1 cellular context compared by ENCODE assay signal in genomic region chr2:96685592-96686459, GRCh38.
TF ChIP-seq lines count a peak whose summit lies in the region.

No MANE protein-coding gene starts in this region.

TF ChIP-seq in HepG2, 621 proteins besides CTCF, POLR2A, EP300 and RAD21 (continued from another document and continues in another):
- TF ChIP-seq ZNF687 (CRISPR knock-in tag; IDR thresholded peaks at IDR 0.05), result peak; percentile 93
- no peak for TF ChIP-seq SOX6 (IDR thresholded peaks at IDR 0.05)
- peak; percentile 61 for TF ChIP-seq SOX6 (CRISPR knock-in tag; IDR thresholded peaks at IDR 0.05)
- no peak; the same call in 1 of the 2 replicates for TF ChIP-seq MYPOP (CRISPR knock-in tag; IDR thresholded peaks at IDR 0.05)
- TF ChIP-seq NFRKB (IDR thresholded peaks at IDR 0.05), result no peak
- no peak for TF ChIP-seq STAT5B (CRISPR knock-in tag; IDR thresholded peaks at IDR 0.05)
- TF ChIP-seq NR2C2 (CRISPR knock-in tag; IDR thresholded peaks at IDR 0.05; ENCODE audit: borderline replicate concordance), result peak; percentile 56; the same call in 1 of the 2 replicates
- no peak for TF ChIP-seq ZBTB39 (CRISPR knock-in tag; IDR thresholded peaks at IDR 0.05)
- peak; percentile 61; the same call in 1 of the 2 replicates for TF ChIP-seq NR0B2 (CRISPR knock-in tag; IDR thresholded peaks at IDR 0.05)
- no peak for TF ChIP-seq TBL1XR1 (IDR thresholded peaks at IDR 0.05; ENCODE audit: borderline replicate concordance, low read length, partially characterized antibody)
- TF ChIP-seq RAD51 (IDR thresholded peaks at IDR 0.05; ENCODE audit: borderline replicate concordance), result no peak
- 0 out of 2 replicates have a peak, but pooled peaks have one; percentile 9 for TF ChIP-seq HBP1 (CRISPR knock-in tag; IDR thresholded peaks at IDR 0.05; ENCODE audit: low read depth)
- no peak; the same call in 1 of the 2 replicates for TF ChIP-seq TFAP4 (IDR thresholded peaks at IDR 0.05; ENCODE audit: borderline replicate concordance, low read depth)
- peak; percentile 87 for TF ChIP-seq ZFX (CRISPR knock-in tag; IDR thresholded peaks at IDR 0.05; ENCODE audit: low read depth)
- no peak for TF ChIP-seq TP53 (CRISPR knock-in tag; conservative IDR thresholded peaks at IDR 0.05)
- peak; percentile 61; the same call in 1 of the 2 replicates for TF ChIP-seq ZNF274 (CRISPR knock-in tag; IDR thresholded peaks at IDR 0.05)
- no peak for TF ChIP-seq MIXL1 (CRISPR knock-in tag; IDR thresholded peaks at IDR 0.05)
- no peak for TF ChIP-seq ZNF639 (CRISPR knock-in tag; conservative IDR thresholded peaks at IDR 0.05)
- no peak; the same call in 1 of the 2 replicates for TF ChIP-seq KDM4B (CRISPR knock-in tag; IDR thresholded peaks at IDR 0.05)
- TF ChIP-seq ZNF460 (CRISPR knock-in tag; IDR thresholded peaks at IDR 0.05; ENCODE audit: borderline replicate concordance), result no peak
- TF ChIP-seq ZNF264 (CRISPR knock-in tag; IDR thresholded peaks at IDR 0.05), result no peak
- no peak for TF ChIP-seq ZNF747 (CRISPR knock-in tag; IDR thresholded peaks at IDR 0.05; ENCODE audit: borderline replicate concordance)
- TF ChIP-seq BHLHE40 (IDR thresholded peaks at IDR 0.05; ENCODE audit: low read length), result no peak
- no peak for TF ChIP-seq STAT6 (CRISPR knock-in tag; IDR thresholded peaks at IDR 0.05; ENCODE audit: borderline replicate concordance)
- TF ChIP-seq CAMTA2 (CRISPR knock-in tag; IDR thresholded peaks at IDR 0.05; ENCODE audit: borderline replicate concordance), result no peak
- TF ChIP-seq WIZ (CRISPR knock-in tag; IDR thresholded peaks at IDR 0.05), result 0 out of 2 replicates have a peak, but pooled peaks have one; percentile 22
- TF ChIP-seq ZBTB21 (CRISPR knock-in tag; IDR thresholded peaks at IDR 0.05), result no peak
- TF ChIP-seq RARG (CRISPR knock-in tag; IDR thresholded peaks at IDR 0.05; ENCODE audit: low read depth), result no peak
- no peak for TF ChIP-seq ZBTB33 (CRISPR knock-in tag; IDR thresholded peaks at IDR 0.05)
- no peak for TF ChIP-seq E2F1 (CRISPR knock-in tag; IDR thresholded peaks at IDR 0.05)
- TF ChIP-seq BORCS8-MEF2B (CRISPR knock-in tag; IDR thresholded peaks at IDR 0.05), result peak; percentile 64; the same call in 1 of the 2 replicates
- no peak for TF ChIP-seq ZNF30 (CRISPR knock-in tag; IDR thresholded peaks at IDR 0.05)
- TF ChIP-seq HOXA9 (CRISPR knock-in tag; IDR thresholded peaks at IDR 0.05; ENCODE audit: borderline replicate concordance), result no peak
- TF ChIP-seq CREB3 (CRISPR knock-in tag; IDR thresholded peaks at IDR 0.05), result no peak
- no peak for TF ChIP-seq ZNF256 (CRISPR knock-in tag; conservative IDR thresholded peaks at IDR 0.05)
- TF ChIP-seq TBX2 (CRISPR knock-in tag; IDR thresholded peaks at IDR 0.05; ENCODE audit: borderline replicate concordance), result peak; percentile 45; the same call in 1 of the 2 replicates
- no peak for TF ChIP-seq ZNF549 (CRISPR knock-in tag; IDR thresholded peaks at IDR 0.05)
- peak; percentile 29; the same call in 1 of the 2 replicates for TF ChIP-seq ZNF430 (CRISPR knock-in tag; IDR thresholded peaks at IDR 0.05)
- TF ChIP-seq MTERF4 (CRISPR knock-in tag; IDR thresholded peaks at IDR 0.05), result no peak
